ENCODE assay signal across 1 cellular context in genomic region chr17:3636908-3637373, GRCh38.
A peak's percentile ranks its signal among the peaks of the same experiment; 100 is the strongest.
TF ChIP-seq lines count a peak whose summit lies in the region.

No MANE protein-coding gene starts in this region.

TF ChIP-seq in GM12878, 131 proteins besides CTCF, POLR2A, EP300 and RAD21:
- TF ChIP-seq E4F1 (IDR thresholded peaks at IDR 0.05; ENCODE audit: borderline replicate concordance, partially characterized antibody): no peak
- 0 out of 2 replicates have a peak, but pooled peaks have one; percentile 2 for TF ChIP-seq GATAD2B (conservative IDR thresholded peaks at IDR 0.05; ENCODE audit: low read depth)
- no peak for TF ChIP-seq ZSCAN29 (IDR thresholded peaks at IDR 0.05)
- TF ChIP-seq HDAC2 (IDR thresholded peaks at IDR 0.05): 0 out of 2 replicates have a peak, but pooled peaks have one; percentile 18
- no peak for TF ChIP-seq BCL11A (IDR thresholded peaks at IDR 0.05; ENCODE audit: low read depth, low read length)
- 0 out of 2 replicates have a peak, but pooled peaks have one; percentile 2 for TF ChIP-seq MXI1 (IDR thresholded peaks at IDR 0.05; ENCODE audit: low read depth, low read length)
